In genomic region chr10:71985542-71986250, GRCh38 we compare ENCODE assay signal across 8 cellular contexts. TPM values are rescaled to one million over a fixed set of nuclear protein-coding genes. Genes with fewer than 3 reads are reported as not detected.
A peak's percentile ranks its signal among the peaks of the same experiment; 100 is the strongest.
DNase-seq lines count a peak whose midpoint lies in the region; ATAC-seq and TF ChIP-seq lines count a peak whose summit lies in the region.

No MANE protein-coding gene starts in this region.

- no peak overlapping the region for H3K4me3 ChIP-seq in sigmoid colon

- peak in 1 of 4 donors; percentile 42 for TF ChIP-seq EP300 in sigmoid colon (IDR thresholded peaks at IDR 0.05)

- no peaks in the 10 kb centered on the region for H3K36me3 ChIP-seq in sigmoid colon

- H3K27me3 ChIP-seq in sigmoid colon = no peaks in the 10 kb centered on the region

- H3K27ac ChIP-seq in sigmoid colon = peak overlapping the region; percentile 84 to 92 (median 87)

- WGBS in sigmoid colon, 2 donors = 77 to 83% methylated on average over 4 of the region's 4 CpGs

- H3K4me1 ChIP-seq in sigmoid colon = peaks cover 0 to 83% (median 76%) of the 10 kb centered on the region in 4 donors

- TF ChIP-seq POLR2A in sigmoid colon (IDR thresholded peaks at IDR 0.05) = no peak

- TF ChIP-seq CTCF in GM12872 (IDR thresholded peaks at IDR 0.05; ENCODE audit: insufficient read depth, low read depth, low read length) = peak; percentile 2; the same call in 1 of the 3 replicates
- TF ChIP-seq CTCF in sigmoid colon (IDR thresholded peaks at IDR 0.05) = no peak

- intact Hi-C loops in sigmoid colon (cut with DNase I) = no loop called here

- peak; percentile 83 for DNase-seq in NOMO-1 treated with DMSO at 0.1 percent for 48 hours (lab: John Stamatoyannopoulos, UW; ENCODE audit: unreplicated experiment)
- DNase-seq in fibroblast of peridontal ligament (ENCODE audit: extremely low read depth) = peak; percentile 89
- no peak for DNase-seq in sigmoid colon
- DNase-seq in ecto neural progenitor cell (ENCODE audit: low spot score) = no peak
- no peak for DNase-seq in stimulated activated CD4-positive, alpha-beta T cell treated with anti-CD3 and anti-CD28 coated beads, Interleukin-4, amount 100 ng/mL, for 4 hours

- ATAC-seq in GM21360 (IDR thresholded peaks at IDR 0.05; ENCODE audit: unreplicated experiment) (no peak), HG03520 (IDR thresholded peaks at IDR 0.05; ENCODE audit: unreplicated experiment) (no peak)

- no peaks in the 10 kb centered on the region for H3K9me3 ChIP-seq in sigmoid colon

RNA-seq across cellular contexts. Expression of gene CHST3, which starts 21.5 kb away (rescaled TPM):
- 10 to 100 TPM; 12.8 to 25.5 (median 16.5) TPM for total RNA-seq in sigmoid colon
- polyA plus RNA-seq in sigmoid colon = 1 to 10 TPM in 1 of 3 donors, under 1 TPM in 2; 0.23 to 3.6 (median 0.60) TPM

Comparison
In these comparisons a context has a peak if more than half of its experiments do, and no peak if none do; other contexts are left out.
1. DNase-seq: peak in NOMO-1 treated with DMSO at 0.1 percent for 48 hours (single experiment) and fibroblast of peridontal ligament (single experiment); none in sigmoid colon (single experiment), ecto neural progenitor cell (single experiment) and stimulated activated CD4-positive, alpha-beta T cell treated with anti-CD3 and anti-CD28 coated beads, Interleukin-4, amount 100 ng/mL, for 4 hours (0 of 2).